In genomic region chr2:94996401-94997100, GRCh38 we compare ENCODE assay signal across 29 cellular contexts. TPM values are rescaled to one million over a fixed set of nuclear protein-coding genes. Genes with fewer than 3 reads are reported as not detected.
DNase-seq lines count a peak whose midpoint lies in the region; FAIRE-seq and TF ChIP-seq lines count a peak whose summit lies in the region.
"Had no signal": no experiment of that assay in that cellular context is flagged by ENCODE, and none has a peak within 500 bp of the region (broad histone marks: within the 10 kb centered on the region; RNA-seq: fewer than 3 reads in every experiment).

No MANE protein-coding gene starts in this region.

- no peak overlapping the region for H3K27ac Mint-ChIP-seq in chondrocyte (ENCODE audit: unreplicated experiment)
- peak overlapping the region; percentile 68 for H3K27ac Mint-ChIP-seq in type B pancreatic cell
- H3K27ac Mint-ChIP-seq: HFFc6; stimulated activated naive CD8-positive, alpha-beta T cell treated with anti-CD3 and anti-CD28 coated beads, Interleukin-15, amount 100 ng/mL, for 72 hours had no signal

- peak; percentile 4 for DNase-seq in activated CD4-positive, CD25-positive, alpha-beta regulatory T cell treated with anti-CD3 and anti-CD28 coated beads, Interleukin-2, amount 50 U/mL, for 72 hours
- DNase-seq in activated CD4-positive, CD25-positive, alpha-beta regulatory T cell (lab: John Stamatoyannopoulos, UW) = no peak
- DNase-seq in chondrocyte (ENCODE audit: low spot score) (peak; percentile 59), type B pancreatic cell (ENCODE audit: extremely low spot score, unreplicated experiment) (no peak), small intestine (no peak), anterior cingulate cortex (lab: John Stamatoyannopoulos, UW) (no peak), esophagus squamous epithelium (lab: John Stamatoyannopoulos, UW) (no peak)
- DNase-seq: BE2C; cortex of kidney; heart left ventricle; HFFc6; MV-4-11; NCI-H187; NCI-H510A; psoas muscle; stimulated activated CD4-positive, alpha-beta T cell treated with anti-CD3 and anti-CD28 coated beads, Interleukin-4, amount 100 ng/mL, for 4 hours; stimulated activated naive CD8-positive, alpha-beta T cell treated with anti-CD3 and anti-CD28 coated beads, Interleukin-15, amount 100 ng/mL, for 72 hours; T-helper 2 cell had no signal

- H3K36me3 Mint-ChIP-seq in chondrocyte (ENCODE audit: low read depth) = no peaks in the 10 kb centered on the region
- H3K36me3 Mint-ChIP-seq in type B pancreatic cell = no peaks in the 10 kb centered on the region

- H3K4me3 ChIP-seq in mesodermal cell (ENCODE audit: extremely low read depth, insufficient read depth, low read length, poor library complexity, severe bottlenecking) = no peak overlapping the region
- H3K4me3 ChIP-seq in small intestine (ENCODE audit: low read depth in 1 of 2, low read length in 2 of 2) = no peak overlapping the region
- H3K4me3 ChIP-seq in esophagus squamous epithelium = no peak overlapping the region
- H3K4me3 ChIP-seq: A549, breast epithelium, heart left ventricle, left lung, psoas muscle, upper lobe of left lung had no signal

- TF ChIP-seq CTCF in chondrocyte (IDR thresholded peaks at IDR 0.05) = no peak
- no peak for TF ChIP-seq CTCF in type B pancreatic cell (conservative IDR thresholded peaks at IDR 0.05)
- no peak for TF ChIP-seq CTCF in esophagus squamous epithelium (IDR thresholded peaks at IDR 0.05)

- peaks cover 31% of the 10 kb centered on the region for H3K27me3 Mint-ChIP-seq in chondrocyte (ENCODE audit: low read depth)
- peaks cover 13% of the 10 kb centered on the region for H3K27me3 Mint-ChIP-seq in type B pancreatic cell

- FAIRE-seq in small intestine (lab: Jason Lieb, UNC) = no peak
- FAIRE-seq: A549, endothelial cell of umbilical vein, GM12892, RCC 7860 had no signal

- H3K27ac ChIP-seq in mesodermal cell (ENCODE audit: low read depth, low read length, severe bottlenecking) = peak overlapping the region; percentile 59
- no peak overlapping the region for H3K27ac ChIP-seq in small intestine (ENCODE audit: low read depth in 1 of 2, low read length in 1 of 2)
- H3K27ac ChIP-seq in esophagus squamous epithelium = no peak overlapping the region
- H3K27ac ChIP-seq: A549, heart left ventricle, left lung, neutrophil, psoas muscle, upper lobe of left lung had no signal

- H3K4me1 Mint-ChIP-seq in chondrocyte (ENCODE audit: low read depth) = no peaks in the 10 kb centered on the region
- peaks cover 30% of the 10 kb centered on the region for H3K4me1 Mint-ChIP-seq in type B pancreatic cell (ENCODE audit: unreplicated experiment)
- H3K4me1 Mint-ChIP-seq: stimulated activated naive CD8-positive, alpha-beta T cell treated with anti-CD3 and anti-CD28 coated beads, Interleukin-15, amount 100 ng/mL, for 72 hours had no signal

- H3K4me3 Mint-ChIP-seq in chondrocyte (ENCODE audit: unreplicated experiment) = no peak overlapping the region
- peak overlapping the region; percentile 58 for H3K4me3 Mint-ChIP-seq in type B pancreatic cell
- H3K4me3 Mint-ChIP-seq: HFFc6; stimulated activated naive CD8-positive, alpha-beta T cell treated with anti-CD3 and anti-CD28 coated beads, Interleukin-15, amount 100 ng/mL, for 72 hours had no signal

- H3K36me3 ChIP-seq in mesodermal cell (ENCODE audit: control insufficient read depth, insufficient read depth, low read length) (no peaks in the 10 kb centered on the region), small intestine (ENCODE audit: control insufficient read depth in 2 of 2, insufficient read depth in 2 of 2, low read length in 2 of 2) (no peaks in the 10 kb centered on the region), esophagus squamous epithelium (no peaks in the 10 kb centered on the region)
- H3K36me3 ChIP-seq: BE2C, breast epithelium, heart left ventricle, left lung, neutrophil, upper lobe of left lung had no signal

- no peaks in the 10 kb centered on the region for H3K4me1 ChIP-seq in mesodermal cell (ENCODE audit: control insufficient read depth, insufficient read depth, low read length, poor library complexity, severe bottlenecking)
- no peaks in the 10 kb centered on the region for H3K4me1 ChIP-seq in small intestine (ENCODE audit: control insufficient read depth in 2 of 2, insufficient read depth in 1 of 2, low read depth in 1 of 2, low read length in 1 of 2)
- H3K4me1 ChIP-seq in esophagus squamous epithelium = peaks cover 0 to 16% (median 0%) of the 10 kb centered on the region in 3 donors
- H3K4me1 ChIP-seq: A549, BE2C, breast epithelium, left lung, psoas muscle had no signal

- H3K9me3 ChIP-seq in mesodermal cell (ENCODE audit: control insufficient read depth, low read length) (no peaks in the 10 kb centered on the region), small intestine (ENCODE audit: control insufficient read depth, low read depth) (no peaks in the 10 kb centered on the region), esophagus squamous epithelium (no peaks in the 10 kb centered on the region)
- H3K9me3 ChIP-seq: A549, BE2C, breast epithelium, heart left ventricle, left lung, neutrophil, psoas muscle, upper lobe of left lung had no signal

- 72 to 81% methylated on average over 8 to 9 of the region's 22 CpGs for WGBS in mesodermal cell (ENCODE audit: insufficient coverage in 2 of 2), 2 experiments
- WGBS in small intestine, 3 donors = 68 to 84% (median 77%) methylated on average over 22 of the region's 22 CpGs
- 76 to 85% methylated on average over 14 to 20 of the region's 22 CpGs for WGBS in esophagus squamous epithelium, 2 donors

- H3K27me3 ChIP-seq in small intestine (ENCODE audit: control insufficient read depth in 2 of 2, insufficient read depth in 2 of 2, low read length in 2 of 2) = peaks cover 0 to 13% of the 10 kb centered on the region in 2 donors
- peaks cover 0 to 58% (median 0%) of the 10 kb centered on the region in 4 donors for H3K27me3 ChIP-seq in esophagus squamous epithelium
- H3K27me3 ChIP-seq: BE2C, upper lobe of left lung had no signal

- no peak for TF ChIP-seq POLR2A in esophagus squamous epithelium (IDR thresholded peaks at IDR 0.05)

- intact Hi-C loops in esophagus squamous epithelium (cut with DNase I) = no loop called here

- H3K9me3 Mint-ChIP-seq in chondrocyte (ENCODE audit: low read depth) (no peaks in the 10 kb centered on the region), type B pancreatic cell (no peaks in the 10 kb centered on the region)
- H3K9me3 Mint-ChIP-seq: HFFc6; stimulated activated naive CD8-positive, alpha-beta T cell treated with anti-CD3 and anti-CD28 coated beads, Interleukin-15, amount 100 ng/mL, for 72 hours had no signal

RNA-seq across cellular contexts. Expression of gene MAL, which starts 29.0 kb away (rescaled TPM):
- not detected in 3 replicates for total RNA-seq in chondrocyte
- 0.48 TPM for polyA plus RNA-seq in mesodermal cell (2013, experiment 1 of 2)
- polyA plus RNA-seq in mesodermal cell (2013, experiment 2 of 2) = 0.71 TPM
- total RNA-seq in type B pancreatic cell (ENCODE audit: low replicate concordance) = 205 and 250 TPM in 2 replicates
- polyA plus RNA-seq in small intestine = 1 to 10 TPM; 1.6 to 3.8 (median 1.6) TPM
- 1,000 to 10,000 TPM in 1 of 4 donors, 100 to 1,000 TPM in 3; 469 to 1,903 (median 516) TPM for total RNA-seq in esophagus squamous epithelium
- total RNA-seq: endothelial cell of umbilical vein, HFFc6, HT1080, SK-MEL-5 had no signal
- polyA plus RNA-seq: A549, endothelial cell of umbilical vein had no signal

Comparison
In these comparisons a context has a peak if more than half of its experiments do, and no peak if none do; other contexts are left out.
1. DNase-seq: peak in activated CD4-positive, CD25-positive, alpha-beta regulatory T cell treated with anti-CD3 and anti-CD28 coated beads, Interleukin-2, amount 50 U/mL, for 72 hours (single experiment) and chondrocyte (single experiment); none in activated CD4-positive, CD25-positive, alpha-beta regulatory T cell (0 of 4), type B pancreatic cell (single experiment), small intestine (single experiment), anterior cingulate cortex (0 of 58) and esophagus squamous epithelium (single experiment).
2. RNA of gene MAL, which starts 29.0 kb away (total RNA-seq): 469 to 1,903 TPM in esophagus squamous epithelium and 205 to 250 TPM in type B pancreatic cell; not detected in chondrocyte; every median in the first group is over 100 times any median in the second.